In the genomic region with DNA sequence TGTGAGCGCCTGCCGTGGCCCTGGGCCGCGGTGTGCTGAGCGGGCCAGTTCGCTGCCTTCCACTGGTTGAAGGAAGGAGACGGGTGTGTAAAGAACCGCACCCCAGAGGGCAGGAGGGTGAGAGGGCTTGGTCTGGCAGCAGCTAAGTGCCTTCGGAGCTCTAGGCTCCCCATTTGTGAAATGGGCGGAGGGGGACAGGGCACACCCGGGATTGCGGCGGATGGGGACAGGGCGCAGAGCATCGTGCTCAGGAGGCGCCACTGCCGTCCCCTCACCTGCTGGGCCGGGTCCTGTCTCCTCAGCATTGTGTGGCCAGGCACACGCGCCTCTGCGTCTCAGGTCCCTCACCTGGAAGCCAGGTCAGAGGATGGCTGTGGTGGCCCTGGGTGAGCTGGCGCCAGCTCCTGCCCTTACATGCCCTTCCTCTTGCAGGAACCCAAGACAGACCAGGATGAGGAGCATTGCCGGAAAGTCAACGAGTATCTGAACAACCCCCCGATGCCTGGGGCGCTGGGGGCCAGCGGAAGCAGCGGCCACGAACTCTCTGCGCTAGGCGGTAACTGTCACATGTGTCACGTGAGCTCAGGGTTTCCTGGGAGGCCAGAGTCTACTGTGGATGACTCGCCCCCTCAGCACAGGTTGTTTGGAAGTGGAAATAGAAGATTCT, we compare ENCODE assay signal across 1 cellular context.
TF ChIP-seq lines count a peak whose summit lies in the region.

No MANE protein-coding gene starts in this region.

TF ChIP-seq in HCT116, 20 proteins besides CTCF, POLR2A, EP300 and RAD21:
- TF ChIP-seq, protein P1, sequence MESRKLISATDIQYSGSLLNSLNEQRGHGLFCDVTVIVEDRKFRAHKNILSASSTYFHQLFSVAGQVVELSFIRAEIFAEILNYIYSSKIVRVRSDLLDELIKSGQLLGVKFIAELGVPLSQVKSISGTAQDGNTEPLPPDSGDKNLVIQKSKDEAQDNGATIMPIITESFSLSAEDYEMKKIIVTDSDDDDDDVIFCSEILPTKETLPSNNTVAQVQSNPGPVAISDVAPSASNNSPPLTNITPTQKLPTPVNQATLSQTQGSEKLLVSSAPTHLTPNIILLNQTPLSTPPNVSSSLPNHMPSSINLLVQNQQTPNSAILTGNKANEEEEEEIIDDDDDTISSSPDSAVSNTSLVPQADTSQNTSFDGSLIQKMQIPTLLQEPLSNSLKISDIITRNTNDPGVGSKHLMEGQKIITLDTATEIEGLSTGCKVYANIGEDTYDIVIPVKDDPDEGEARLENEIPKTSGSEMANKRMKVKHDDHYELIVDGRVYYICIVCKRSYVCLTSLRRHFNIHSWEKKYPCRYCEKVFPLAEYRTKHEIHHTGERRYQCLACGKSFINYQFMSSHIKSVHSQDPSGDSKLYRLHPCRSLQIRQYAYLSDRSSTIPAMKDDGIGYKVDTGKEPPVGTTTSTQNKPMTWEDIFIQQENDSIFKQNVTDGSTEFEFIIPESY (IDR thresholded peaks at IDR 0.05; ENCODE audit: extremely low read depth, insufficient replicate concordance, low read length), result no peak
- TF ChIP-seq TCF7L2 (IDR thresholded peaks at IDR 0.05; ENCODE audit: borderline replicate concordance, extremely low read depth, insufficient read depth, insufficient read length) (no peak), JUND (IDR thresholded peaks at IDR 0.05) (no peak), CBX3 (IDR thresholded peaks at IDR 0.05; ENCODE audit: low read depth) (no peak), SIN3A (IDR thresholded peaks at IDR 0.05; ENCODE audit: low read depth) (no peak), EZH2 (IDR thresholded peaks at IDR 0.05) (no peak), SRF (IDR thresholded peaks at IDR 0.05; ENCODE audit: low read depth) (no peak), ELF1 (IDR thresholded peaks at IDR 0.05; ENCODE audit: borderline replicate concordance, low read depth) (no peak)
- TF ChIP-seq, protein P2, sequence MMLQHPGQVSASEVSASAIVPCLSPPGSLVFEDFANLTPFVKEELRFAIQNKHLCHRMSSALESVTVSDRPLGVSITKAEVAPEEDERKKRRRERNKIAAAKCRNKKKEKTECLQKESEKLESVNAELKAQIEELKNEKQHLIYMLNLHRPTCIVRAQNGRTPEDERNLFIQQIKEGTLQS (IDR thresholded peaks at IDR 0.05), result no peak
